In genomic region chr2:69017876-69018275, GRCh38 we compare ENCODE assay signal across 17 cellular contexts. TPM values are rescaled to one million over a fixed set of nuclear protein-coding genes. Genes with fewer than 3 reads are reported as not detected.
DNase-seq lines count a peak whose midpoint lies in the region; ATAC-seq and TF ChIP-seq lines count a peak whose summit lies in the region.
"Had no signal": no experiment of that assay in that cellular context is flagged by ENCODE, and none has a peak within 500 bp of the region (broad histone marks: within the 10 kb centered on the region; RNA-seq: fewer than 3 reads in every experiment).

No MANE protein-coding gene starts in this region.

- H2AFZ ChIP-seq in GM23338 (no peak overlapping the region), smooth muscle cell (ENCODE audit: low read depth) (no peak overlapping the region)

- H3K27ac Mint-ChIP-seq in GM23338, result peak overlapping the region; percentile 37; the same call in 1 of the 2 replicates
- H3K27ac Mint-ChIP-seq: IgD-negative memory B cell had no signal

- H3K79me2 ChIP-seq in GM23338 (replicated peaks; ENCODE audit: insufficient read depth), result peaks cover 85% of the 10 kb centered on the region
- peaks cover 95% of the 10 kb centered on the region for H3K79me2 ChIP-seq in smooth muscle cell (ENCODE audit: low read depth)

- no peak overlapping the region for H3K9ac ChIP-seq in smooth muscle cell (ENCODE audit: low read depth)
- H3K9ac ChIP-seq: BLaER1 had no signal

- no peak overlapping the region for H3K4me2 ChIP-seq in GM23338
- H3K4me2 ChIP-seq in smooth muscle cell, result peak overlapping the region; percentile 93
- H3K4me2 ChIP-seq: BLaER1 had no signal

- H3F3A ChIP-seq in GM23338 (replicated peaks; ENCODE audit: low read depth) (no peaks in the 10 kb centered on the region), smooth muscle cell (ENCODE audit: low read depth) (peaks cover 19% of the 10 kb centered on the region)

- intact Hi-C loops in Panc1 (cut with micrococcal nuclease; ENCODE audit: unreplicated experiment), result loop anchor here (10.0 kb wide), 1 partner anchor 73 kb away; no protein-coding TSS in a partner anchor

- H3K9me3 Mint-ChIP-seq in GM23338, result no peaks in the 10 kb centered on the region
- H3K9me3 Mint-ChIP-seq: IgD-negative memory B cell had no signal

- CTCF ChIA-PET in Panc1 (lab: Charles Lee), result interaction anchor here (0.6 kb wide), 1 partner anchor 74 kb away, joined by 3 read pairs; no protein-coding TSS in a partner anchor

- H3K4me1 ChIP-seq in GM23338 (ENCODE audit: insufficient read depth) (peaks cover 28% of the 10 kb centered on the region), Panc1 (ENCODE audit: control insufficient read depth, insufficient read depth, low read length) (peaks cover 65% of the 10 kb centered on the region), smooth muscle cell (ENCODE audit: low read depth) (peaks cover 26% of the 10 kb centered on the region)

- H3K36me3 ChIP-seq in GM23338 (ENCODE audit: insufficient read depth) (no peaks in the 10 kb centered on the region), Panc1 (ENCODE audit: control insufficient read depth, insufficient read depth, low read length) (no peaks in the 10 kb centered on the region; the same call in none of the 2 replicates), smooth muscle cell (ENCODE audit: low read depth) (no peaks in the 10 kb centered on the region)
- H3K36me3 ChIP-seq: BLaER1 had no signal

- TF ChIP-seq CTCF in GM23338 (conservative IDR thresholded peaks at IDR 0.05; ENCODE audit: low read depth in 2 of 2), result no peak
- TF ChIP-seq CTCF in Panc1 (IDR thresholded peaks at IDR 0.05), result no peak
- TF ChIP-seq CTCF in fibroblast of the aortic adventitia (IDR thresholded peaks at IDR 0.05; ENCODE audit: insufficient read depth, low read length), result no peak
- TF ChIP-seq CTCF in smooth muscle cell (IDR thresholded peaks at IDR 0.05; ENCODE audit: borderline replicate concordance, insufficient read depth, poor library complexity, severe bottlenecking), result no peak

- 58% methylated on average over 5 of the region's 5 CpGs for WGBS in smooth muscle cell (ENCODE audit: low lambda C conversion rate)

- in situ Hi-C loops in Panc1 (cut with HindIII; ENCODE audit: low pct_unique_long_range_greater_than_20kb, low sequenced_read_pairs), result no loop called here

- H4K20me1 ChIP-seq in GM23338 (replicated peaks; ENCODE audit: insufficient read depth) (peaks cover 9% of the 10 kb centered on the region), smooth muscle cell (ENCODE audit: low read depth) (peaks cover 83% of the 10 kb centered on the region)

- H3K4me1 Mint-ChIP-seq in GM23338, result peaks cover 44% of the 10 kb centered on the region

- no peak for DNase-seq in GM23338 (ENCODE audit: low spot score)
- no peak for DNase-seq in Panc1 (ENCODE audit: low read depth, low spot score)
- peak; percentile 33 for DNase-seq in fibroblast of the aortic adventitia (ENCODE audit: low read depth)
- no peak for DNase-seq in smooth muscle cell (lab: John Stamatoyannopoulos, UW; ENCODE audit: unreplicated experiment)
- no peak for DNase-seq in HUDEP-2 (lab: John Stamatoyannopoulos, UW; ENCODE audit: unreplicated experiment in 76 of 76)
- no peak for DNase-seq in activated CD8-positive, alpha-beta memory T cell treated with anti-CD3 and anti-CD28 coated beads, Interleukin-2, amount 50 U/mL, for 48 hours
- DNase-seq: GF-D8; MV-4-11; NCI-H1436; NCI-H2029 treated with DMSO at 0.1 percent for 48 hours; NCI-H345; NCI-H69; NK-92 treated with Interleukin-12 subunit alpha and Interleukin-12 subunit beta, amount 100 ng/mL, for 24 hours had no signal

- no peak overlapping the region for H3K4me3 Mint-ChIP-seq in GM23338
- H3K4me3 Mint-ChIP-seq: IgD-negative memory B cell had no signal

- ATAC-seq in GM23338 (no peak), Panc1 (no peak), GM19324 (IDR thresholded peaks at IDR 0.05; ENCODE audit: low FRiP score, unreplicated experiment) (no peak)

- peaks cover 7% of the 10 kb centered on the region; the same call in 1 of the 2 replicates for H3K27me3 ChIP-seq in GM23338 (ENCODE audit: insufficient read depth)
- H3K27me3 ChIP-seq in Panc1 (ENCODE audit: control insufficient read depth, insufficient read depth, low read length), result no peaks in the 10 kb centered on the region
- no peaks in the 10 kb centered on the region for H3K27me3 ChIP-seq in smooth muscle cell (ENCODE audit: low read depth)

- no peak overlapping the region for H3K4me3 ChIP-seq in GM23338
- no peak overlapping the region for H3K4me3 ChIP-seq in Panc1 (ENCODE audit: low read depth in 2 of 2, low read length in 2 of 2)
- H3K4me3 ChIP-seq in fibroblast of the aortic adventitia (ENCODE audit: low read depth, low read length), result no peak overlapping the region
- peak overlapping the region; percentile 63 for H3K4me3 ChIP-seq in smooth muscle cell
- H3K4me3 ChIP-seq: BLaER1 had no signal

- POLR2A ChIA-PET in Panc1 (lab: Charles Lee), result no interaction called here

- no TSS peak for BruUV-seq in Panc1 (replicated peaks; lab: Mats Ljungman, UMichigan)

- H3K9me3 ChIP-seq in Panc1 (ENCODE audit: control insufficient read depth, insufficient read depth, low read depth, low read length) (no peaks in the 10 kb centered on the region), smooth muscle cell (replicated peaks; ENCODE audit: low read depth) (no peaks in the 10 kb centered on the region)
- H3K9me3 ChIP-seq: BLaER1 had no signal

- H3K27ac ChIP-seq in GM23338 (ENCODE audit: low read depth) (no peak overlapping the region), Panc1 (ENCODE audit: low read length) (peak overlapping the region; percentile 96), smooth muscle cell (ENCODE audit: low read depth) (peak overlapping the region; percentile 70)
- H3K27ac ChIP-seq: BLaER1 had no signal

- H3K9me2 ChIP-seq in GM23338 (ENCODE audit: insufficient read depth), result peaks cover 6% of the 10 kb centered on the region; the same call in 1 of the 2 replicates

- peaks cover 13% of the 10 kb centered on the region for H3K27me3 Mint-ChIP-seq in GM23338 (ENCODE audit: insufficient read depth, low read depth, poor library complexity)

- H3K36me3 Mint-ChIP-seq in GM23338 (ENCODE audit: low read depth), result no peaks in the 10 kb centered on the region; the same call in 2 of the 3 replicates
- H3K36me3 Mint-ChIP-seq: IgD-negative memory B cell had no signal

TF ChIP-seq in GM23338, 12 proteins besides CTCF, POLR2A, EP300 and RAD21 (continues in another document):
- no peak for TF ChIP-seq EZH2 (IDR thresholded peaks at IDR 0.05; ENCODE audit: low read depth, unreplicated experiment)
- no peak for TF ChIP-seq ZNF114 (CRISPR knock-in tag; IDR thresholded peaks at IDR 0.05)
- no peak for TF ChIP-seq STAT1 (IDR thresholded peaks at IDR 0.05; ENCODE audit: unreplicated experiment)
- TF ChIP-seq CREB1 (CRISPR knock-in tag; IDR thresholded peaks at IDR 0.05; ENCODE audit: low read depth), result no peak
- no peak for TF ChIP-seq ETS1 (IDR thresholded peaks at IDR 0.05)
- TF ChIP-seq NANOG (IDR thresholded peaks at IDR 0.05; ENCODE audit: borderline replicate concordance), result no peak

RNA-seq across cellular contexts. Expression of gene ANTXR1, which starts 4.9 kb away (rescaled TPM):
- total RNA-seq in GM23338 (2014; rRNA removed; shearing (Covaris generic)), result 23.1 and 24.7 TPM in 2 replicates
- polyA plus RNA-seq in GM23338 (2016; fragmentation: Nextera tagmentation; extraction: Ambion mirVana) (13.3 and 16.1 TPM in 2 replicates), smooth muscle cell (230 and 309 TPM in 2 replicates)
- total RNA-seq in Panc1 (2021; ENCODE audit: unreplicated experiment) (132 TPM), fibroblast of the aortic adventitia (ENCODE audit: low replicate concordance) (31.5 and 61.5 TPM in 2 replicates), smooth muscle cell (292 and 302 TPM in 2 replicates)
- 82.7 TPM for polyA plus RNA-seq in Panc1 (2012; ENCODE audit: insufficient read length)
- polyA plus RNA-seq: IgD-negative memory B cell had no signal

RNA-seq across cellular contexts. Expression of gene GKN1, which starts 43.4 kb away (rescaled TPM):
- total RNA-seq in GM23338 (2014; rRNA removed; shearing (Covaris generic)), result not detected in 2 replicates
- polyA plus RNA-seq in GM23338 (2016; fragmentation: Nextera tagmentation; extraction: Ambion mirVana), result not detected in 2 replicates
- total RNA-seq in Panc1 (2021; ENCODE audit: unreplicated experiment), result not detected
- polyA plus RNA-seq in Panc1 (2012; ENCODE audit: insufficient read length), result not detected
- total RNA-seq in fibroblast of the aortic adventitia (ENCODE audit: low replicate concordance), result not detected in 2 replicates
- total RNA-seq in smooth muscle cell, result not detected in 2 replicates
- polyA plus RNA-seq in smooth muscle cell, result 1.4 TPM in 1 of 2 replicates, not detected in the other
- total RNA-seq: H4 had no signal
- polyA plus RNA-seq: IgD-negative memory B cell had no signal
